Comparison of ENCODE assay signal across 20 cellular contexts in genomic region chr2:48250474-48250844, GRCh38.
"Had no signal": no experiment of that assay in that cellular context is flagged by ENCODE, and none has a peak within 500 bp of the region (broad histone marks: within the 10 kb centered on the region; RNA-seq: fewer than 3 reads in every experiment).

No MANE protein-coding gene starts in this region.

- H3K9ac ChIP-seq: neural progenitor cell had no signal

- DNase-seq: activated CD4-positive, alpha-beta T cell treated with anti-CD3 and anti-CD28 coated beads, Interleukin-2, amount 10 ng/mL, durations not matched to agents 7 days and 5 days; activated CD8-positive, alpha-beta T cell treated with anti-CD3 and anti-CD28 coated beads, Interleukin-2, amount 10 ng/mL, durations not matched to agents 7 days and 5 days; activated naive CD8-positive, alpha-beta T cell treated with anti-CD3 and anti-CD28 coated beads, Interleukin-2, amount 10 ng/mL, durations not matched to agents 7 days and 5 days; activated T-cell treated with anti-CD3 and anti-CD28 coated beads, Interleukin-2, amount 50 U/mL, for 1 hour; amygdala; cerebellar nuclear complex; left colon; naive thymus-derived CD8-positive, alpha-beta T cell; stimulated activated CD4-positive, alpha-beta T cell treated with anti-CD3 and anti-CD28 coated beads, Interleukin-2, amount 100 ng/mL, for 24 hours; stomach; trophoblast cell had no signal

- H3K36me3 ChIP-seq: esophagus muscularis mucosa, neural progenitor cell, stomach, suprapubic skin, vagina had no signal

- H3K9me3 ChIP-seq: esophagus muscularis mucosa, stomach, suprapubic skin, vagina had no signal

- FAIRE-seq: bronchial epithelial cell, frontal cortex, keratinocyte had no signal

- H3K27me3 ChIP-seq: esophagus muscularis mucosa, neural progenitor cell, stomach, suprapubic skin, vagina had no signal

- H3K4me3 ChIP-seq: coronary artery, esophagus muscularis mucosa, neural progenitor cell, stomach, suprapubic skin, vagina had no signal

- ATAC-seq: activated CD8-positive, alpha-beta T cell treated with anti-CD3 and anti-CD28 coated beads, Interleukin-2, amount 10 ng/mL, durations not matched to agents 7 days and 5 days; left colon; naive thymus-derived CD8-positive, alpha-beta T cell; stimulated activated memory B cell treated with anti-CD40 and anti-IgM and Interleukin-4, amounts not matched to agents 10 μg/mL and 1 μg/mL and 100 μg/mL, for 72 hours had no signal

- H3K27ac ChIP-seq: neural progenitor cell, suprapubic skin, vagina had no signal

- H3K4me2 ChIP-seq: neural progenitor cell had no signal
